ENCODE assay signal across 17 cellular contexts in genomic region chr17:41606930-41607329, GRCh38. TPM values are rescaled to one million over a fixed set of nuclear protein-coding genes. Genes with fewer than 3 reads are reported as not detected.
"Had no signal": no experiment of that assay in that cellular context is flagged by ENCODE, and none has a peak within 500 bp of the region (broad histone marks: within the 10 kb centered on the region; RNA-seq: fewer than 3 reads in every experiment).

No MANE protein-coding gene starts in this region.

RNA-seq across cellular contexts. Expression of gene KRT16, which starts 5.6 kb away (rescaled TPM):
- total RNA-seq: activated naive CD4-positive, alpha-beta T cell treated with anti-CD3 and anti-CD28 coated beads for 36 hours; activated naive CD4-positive, alpha-beta T cell treated with anti-CD3 and anti-CD28 coated beads, Interleukin-2, amount 50 U/mL, for 72 hours; activated naive CD8-positive, alpha-beta T cell treated with anti-CD3 and anti-CD28 coated beads for 36 hours; activated naive CD8-positive, alpha-beta T cell treated with anti-CD3 and anti-CD28 coated beads, Interleukin-2, amount 10 ng/mL, durations not matched to agents 7 days and 5 days; activated T-cell treated with anti-CD3 and anti-CD28 coated beads, Interleukin-2, amount 50 U/mL, for 4 hours; activated T-cell treated with anti-CD3 and anti-CD28 coated beads, Interleukin-2, amount 50 U/mL, for 72 hours; activated T-helper 1 cell treated with anti-CD3 and anti-CD28 coated beads, Interleukin-12 subunit alpha, Interleukin-12 subunit beta, Interleukin-2, Interleukin-4 antibody, amounts not matched to agents 30 ng/mL and 10 ng/mL and 1 ng/mL, durations not matched to agents 14 hours and 24 hours and 36 hours; activated T-helper 17 cell treated with anti-CD3 and anti-CD28 coated beads, Interleukin-2, amount 50 U/mL, for 72 hours; activated T-helper 2 cell treated with anti-CD3 and anti-CD28 coated beads, Interferon-gamma antibody, Interleukin-2, Interleukin-4, amounts not matched to agents 10 μg/mL and 5 μg/mL and 100 μg/mL, durations not matched to agents 14 hours and 24 hours and 36 hours; cardiac muscle cell; cardiac septum; cerebellum had no signal

RNA-seq across cellular contexts. Expression of gene KRT17, which starts 17.4 kb away (rescaled TPM):
- total RNA-seq: activated naive CD4-positive, alpha-beta T cell treated with anti-CD3 and anti-CD28 coated beads for 36 hours; activated naive CD8-positive, alpha-beta T cell treated with anti-CD3 and anti-CD28 coated beads for 36 hours; activated naive CD8-positive, alpha-beta T cell treated with anti-CD3 and anti-CD28 coated beads, Interleukin-2, amount 10 ng/mL, durations not matched to agents 7 days and 5 days; activated T-cell treated with anti-CD3 and anti-CD28 coated beads, Interleukin-2, amount 50 U/mL, for 4 hours; activated T-helper 1 cell treated with anti-CD3 and anti-CD28 coated beads, Interleukin-12 subunit alpha, Interleukin-12 subunit beta, Interleukin-2, Interleukin-4 antibody, amounts not matched to agents 30 ng/mL and 10 ng/mL and 1 ng/mL, durations not matched to agents 14 hours and 24 hours and 36 hours; activated T-helper 2 cell treated with anti-CD3 and anti-CD28 coated beads, Interferon-gamma antibody, Interleukin-2, Interleukin-4, amounts not matched to agents 10 μg/mL and 5 μg/mL and 100 μg/mL, durations not matched to agents 14 hours and 24 hours and 36 hours; cardiac muscle cell; cardiac septum had no signal

RNA-seq across cellular contexts. Expression of gene KRT14, which starts 20.2 kb away (rescaled TPM):
- total RNA-seq: activated naive CD4-positive, alpha-beta T cell treated with anti-CD3 and anti-CD28 coated beads for 36 hours; activated naive CD4-positive, alpha-beta T cell treated with anti-CD3 and anti-CD28 coated beads, Interleukin-2, amount 50 U/mL, for 72 hours; activated naive CD8-positive, alpha-beta T cell treated with anti-CD3 and anti-CD28 coated beads for 36 hours; activated naive CD8-positive, alpha-beta T cell treated with anti-CD3 and anti-CD28 coated beads, Interleukin-2, amount 10 ng/mL, durations not matched to agents 7 days and 5 days; activated T-cell treated with anti-CD3 and anti-CD28 coated beads, Interleukin-2, amount 50 U/mL, for 4 hours; activated T-cell treated with anti-CD3 and anti-CD28 coated beads, Interleukin-2, amount 50 U/mL, for 72 hours; activated T-helper 1 cell treated with anti-CD3 and anti-CD28 coated beads, Interleukin-12 subunit alpha, Interleukin-12 subunit beta, Interleukin-2, Interleukin-4 antibody, amounts not matched to agents 30 ng/mL and 10 ng/mL and 1 ng/mL, durations not matched to agents 14 hours and 24 hours and 36 hours; activated T-helper 17 cell treated with anti-CD3 and anti-CD28 coated beads, Interleukin-2, amount 50 U/mL, for 72 hours; activated T-helper 2 cell treated with anti-CD3 and anti-CD28 coated beads, Interferon-gamma antibody, Interleukin-2, Interleukin-4, amounts not matched to agents 10 μg/mL and 5 μg/mL and 100 μg/mL, durations not matched to agents 14 hours and 24 hours and 36 hours; cardiac muscle cell; cardiac septum; cerebellum had no signal

RNA-seq across cellular contexts. Expression of gene KRT9, which starts 35.1 kb away (rescaled TPM):
- total RNA-seq: activated naive CD4-positive, alpha-beta T cell treated with anti-CD3 and anti-CD28 coated beads for 36 hours; activated naive CD4-positive, alpha-beta T cell treated with anti-CD3 and anti-CD28 coated beads, Interleukin-2, amount 50 U/mL, for 72 hours; activated naive CD8-positive, alpha-beta T cell treated with anti-CD3 and anti-CD28 coated beads for 36 hours; activated naive CD8-positive, alpha-beta T cell treated with anti-CD3 and anti-CD28 coated beads, Interleukin-2, amount 10 ng/mL, durations not matched to agents 7 days and 5 days; activated T-cell treated with anti-CD3 and anti-CD28 coated beads, Interleukin-2, amount 50 U/mL, for 4 hours; activated T-cell treated with anti-CD3 and anti-CD28 coated beads, Interleukin-2, amount 50 U/mL, for 72 hours; activated T-helper 1 cell treated with anti-CD3 and anti-CD28 coated beads, Interleukin-12 subunit alpha, Interleukin-12 subunit beta, Interleukin-2, Interleukin-4 antibody, amounts not matched to agents 30 ng/mL and 10 ng/mL and 1 ng/mL, durations not matched to agents 14 hours and 24 hours and 36 hours; activated T-helper 17 cell treated with anti-CD3 and anti-CD28 coated beads, Interleukin-2, amount 50 U/mL, for 72 hours; activated T-helper 2 cell treated with anti-CD3 and anti-CD28 coated beads, Interferon-gamma antibody, Interleukin-2, Interleukin-4, amounts not matched to agents 10 μg/mL and 5 μg/mL and 100 μg/mL, durations not matched to agents 14 hours and 24 hours and 36 hours; aorta; ascending aorta; body of pancreas; cardiac muscle cell; cardiac septum; cerebellum; chondrocyte had no signal
- polyA plus RNA-seq: adipose tissue, cardiac muscle cell had no signal
